In the genomic region with DNA sequence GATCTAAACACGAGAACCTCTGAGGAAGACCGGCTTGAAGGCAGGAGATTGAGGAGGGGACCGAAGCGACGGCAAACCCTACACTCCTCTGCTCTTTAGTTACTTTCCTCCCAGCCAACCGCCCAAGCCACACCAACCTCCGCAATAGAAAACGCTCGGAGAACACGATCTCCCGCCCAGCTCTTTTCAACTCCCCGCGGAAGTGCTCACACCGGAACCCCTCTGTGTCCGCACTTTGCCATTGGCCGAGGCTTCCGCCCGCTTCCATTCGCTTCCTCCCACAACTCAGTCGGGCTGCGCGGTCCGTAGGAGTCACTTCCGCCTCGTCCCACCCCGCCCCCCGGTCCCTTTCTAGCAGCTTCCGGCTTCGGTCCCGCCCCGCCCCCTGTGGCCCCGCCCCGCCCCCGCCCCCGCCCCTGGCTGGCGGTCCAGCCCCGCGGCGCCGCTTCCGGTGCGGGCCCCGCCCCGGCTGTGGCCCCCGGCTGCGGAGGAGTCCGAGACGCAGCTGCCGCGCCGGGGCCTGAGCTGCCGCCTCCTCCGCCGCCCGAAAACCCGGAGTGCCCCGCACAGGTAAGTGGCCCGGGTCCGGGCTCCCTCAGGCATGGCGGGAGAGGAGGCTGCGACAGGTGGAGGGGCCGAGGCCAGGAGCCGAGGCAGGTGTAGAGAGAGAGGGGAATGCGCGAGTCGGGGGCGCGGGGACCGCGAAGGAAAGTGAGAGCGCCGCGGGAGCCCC, we compare ENCODE assay signal across 1 cellular context.
A peak's percentile ranks its signal among the peaks of the same experiment; 100 is the strongest.
TF ChIP-seq lines count a peak whose summit lies in the region.

ARID3B (plus strand) TSS at position 460 of the 733 bp plus-strand sequence. CDS start 2,717 bp downstream, outside the sequence.

TF ChIP-seq in K562, 482 proteins besides CTCF, POLR2A, EP300 and RAD21 (continued from another document and continues in another):
- peak; percentile 34; the same call in 1 of the 2 replicates for TF ChIP-seq ARID4B (CRISPR knock-in tag; IDR thresholded peaks at IDR 0.05)
- TF ChIP-seq, protein P1, sequence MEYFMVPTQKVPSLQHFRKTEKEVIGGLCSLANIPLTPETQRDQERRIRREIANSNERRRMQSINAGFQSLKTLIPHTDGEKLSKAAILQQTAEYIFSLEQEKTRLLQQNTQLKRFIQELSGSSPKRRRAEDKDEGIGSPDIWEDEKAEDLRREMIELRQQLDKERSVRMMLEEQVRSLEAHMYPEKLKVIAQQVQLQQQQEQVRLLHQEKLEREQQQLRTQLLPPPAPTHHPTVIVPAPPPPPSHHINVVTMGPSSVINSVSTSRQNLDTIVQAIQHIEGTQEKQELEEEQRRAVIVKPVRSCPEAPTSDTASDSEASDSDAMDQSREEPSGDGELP (CRISPR knock-in tag; IDR thresholded peaks at IDR 0.05; ENCODE audit: borderline replicate concordance), result peak; percentile 28
- TF ChIP-seq CXXC5 (CRISPR knock-in tag; IDR thresholded peaks at IDR 0.05), result peak; percentile 78
- TF ChIP-seq MED1 (CRISPR knock-in tag; IDR thresholded peaks at IDR 0.05; ENCODE audit: borderline replicate concordance), result no peak
- no peak for TF ChIP-seq ZNF436 (CRISPR knock-in tag; IDR thresholded peaks at IDR 0.05)
- TF ChIP-seq POLR2AphosphoS2 (IDR thresholded peaks at IDR 0.05; ENCODE audit: low read length), result peak; percentile 56; the same call in 1 of the 2 replicates
- TF ChIP-seq MYBL2 (IDR thresholded peaks at IDR 0.05; ENCODE audit: low read depth), result peak; percentile 67; the same call in 1 of the 2 replicates
- TF ChIP-seq MYBL2 (CRISPR knock-in tag; IDR thresholded peaks at IDR 0.05; ENCODE audit: borderline replicate concordance), result no peak
- peak; percentile 95 for TF ChIP-seq ELF1 (tag; IDR thresholded peaks at IDR 0.05)
- peak; percentile 53; the same call in 1 of the 2 replicates for TF ChIP-seq ZFX (CRISPR knock-in tag; IDR thresholded peaks at IDR 0.05)
- peak; percentile 90 for TF ChIP-seq POLR2G (IDR thresholded peaks at IDR 0.05; ENCODE audit: low read depth, low read length)
- TF ChIP-seq, protein P2, sequence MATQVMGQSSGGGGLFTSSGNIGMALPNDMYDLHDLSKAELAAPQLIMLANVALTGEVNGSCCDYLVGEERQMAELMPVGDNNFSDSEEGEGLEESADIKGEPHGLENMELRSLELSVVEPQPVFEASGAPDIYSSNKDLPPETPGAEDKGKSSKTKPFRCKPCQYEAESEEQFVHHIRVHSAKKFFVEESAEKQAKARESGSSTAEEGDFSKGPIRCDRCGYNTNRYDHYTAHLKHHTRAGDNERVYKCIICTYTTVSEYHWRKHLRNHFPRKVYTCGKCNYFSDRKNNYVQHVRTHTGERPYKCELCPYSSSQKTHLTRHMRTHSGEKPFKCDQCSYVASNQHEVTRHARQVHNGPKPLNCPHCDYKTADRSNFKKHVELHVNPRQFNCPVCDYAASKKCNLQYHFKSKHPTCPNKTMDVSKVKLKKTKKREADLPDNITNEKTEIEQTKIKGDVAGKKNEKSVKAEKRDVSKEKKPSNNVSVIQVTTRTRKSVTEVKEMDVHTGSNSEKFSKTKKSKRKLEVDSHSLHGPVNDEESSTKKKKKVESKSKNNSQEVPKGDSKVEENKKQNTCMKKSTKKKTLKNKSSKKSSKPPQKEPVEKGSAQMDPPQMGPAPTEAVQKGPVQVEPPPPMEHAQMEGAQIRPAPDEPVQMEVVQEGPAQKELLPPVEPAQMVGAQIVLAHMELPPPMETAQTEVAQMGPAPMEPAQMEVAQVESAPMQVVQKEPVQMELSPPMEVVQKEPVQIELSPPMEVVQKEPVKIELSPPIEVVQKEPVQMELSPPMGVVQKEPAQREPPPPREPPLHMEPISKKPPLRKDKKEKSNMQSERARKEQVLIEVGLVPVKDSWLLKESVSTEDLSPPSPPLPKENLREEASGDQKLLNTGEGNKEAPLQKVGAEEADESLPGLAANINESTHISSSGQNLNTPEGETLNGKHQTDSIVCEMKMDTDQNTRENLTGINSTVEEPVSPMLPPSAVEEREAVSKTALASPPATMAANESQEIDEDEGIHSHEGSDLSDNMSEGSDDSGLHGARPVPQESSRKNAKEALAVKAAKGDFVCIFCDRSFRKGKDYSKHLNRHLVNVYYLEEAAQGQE (CRISPR knock-in tag; IDR thresholded peaks at IDR 0.05; ENCODE audit: low read depth), result peak; percentile 70
- TF ChIP-seq TBP (optimal IDR thresholded peaks at IDR 0.05; ENCODE audit: low read depth, low read length), result peak; percentile 88
- TF ChIP-seq, protein P3, sequence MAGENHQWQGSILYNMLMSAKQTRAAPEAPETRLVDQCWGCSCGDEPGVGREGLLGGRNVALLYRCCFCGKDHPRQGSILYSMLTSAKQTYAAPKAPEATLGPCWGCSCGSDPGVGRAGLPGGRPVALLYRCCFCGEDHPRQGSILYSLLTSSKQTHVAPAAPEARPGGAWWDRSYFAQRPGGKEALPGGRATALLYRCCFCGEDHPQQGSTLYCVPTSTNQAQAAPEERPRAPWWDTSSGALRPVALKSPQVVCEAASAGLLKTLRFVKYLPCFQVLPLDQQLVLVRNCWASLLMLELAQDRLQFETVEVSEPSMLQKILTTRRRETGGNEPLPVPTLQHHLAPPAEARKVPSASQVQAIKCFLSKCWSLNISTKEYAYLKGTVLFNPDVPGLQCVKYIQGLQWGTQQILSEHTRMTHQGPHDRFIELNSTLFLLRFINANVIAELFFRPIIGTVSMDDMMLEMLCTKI (IDR thresholded peaks at IDR 0.05; ENCODE audit: partially characterized antibody), result no peak
- peak in 1 of 2 experiments; percentile 69; a peak in 2 of 4 replicates for TF ChIP-seq HDAC1 (IDR thresholded peaks at IDR 0.05)
- TF ChIP-seq MBD2 (IDR thresholded peaks at IDR 0.05; ENCODE audit: borderline replicate concordance, low read depth), result peak; percentile 51; the same call in 1 of the 2 replicates
- no peak for TF ChIP-seq HNRNPH1 (optimal IDR thresholded peaks at IDR 0.05; ENCODE audit: low read depth, low read length)
- TF ChIP-seq, protein P4, sequence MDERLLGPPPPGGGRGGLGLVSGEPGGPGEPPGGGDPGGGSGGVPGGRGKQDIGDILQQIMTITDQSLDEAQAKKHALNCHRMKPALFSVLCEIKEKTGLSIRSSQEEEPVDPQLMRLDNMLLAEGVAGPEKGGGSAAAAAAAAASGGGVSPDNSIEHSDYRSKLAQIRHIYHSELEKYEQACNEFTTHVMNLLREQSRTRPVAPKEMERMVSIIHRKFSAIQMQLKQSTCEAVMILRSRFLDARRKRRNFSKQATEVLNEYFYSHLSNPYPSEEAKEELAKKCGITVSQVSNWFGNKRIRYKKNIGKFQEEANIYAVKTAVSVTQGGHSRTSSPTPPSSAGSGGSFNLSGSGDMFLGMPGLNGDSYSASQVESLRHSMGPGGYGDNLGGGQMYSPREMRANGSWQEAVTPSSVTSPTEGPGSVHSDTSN (CRISPR knock-in tag; IDR thresholded peaks at IDR 0.05; ENCODE audit: low read depth), result no peak
- TF ChIP-seq, protein P4 (tag; conservative IDR thresholded peaks at IDR 0.05; ENCODE audit: low read depth), result peak; percentile 51
- TF ChIP-seq ATF1 (CRISPR knock-in tag; IDR thresholded peaks at IDR 0.05), result no peak
- TF ChIP-seq ATF1 (tag; IDR thresholded peaks at IDR 0.05), result peak; percentile 69
- TF ChIP-seq ZNF561 (CRISPR knock-in tag; conservative IDR thresholded peaks at IDR 0.05), result no peak
- TF ChIP-seq, protein P5, sequence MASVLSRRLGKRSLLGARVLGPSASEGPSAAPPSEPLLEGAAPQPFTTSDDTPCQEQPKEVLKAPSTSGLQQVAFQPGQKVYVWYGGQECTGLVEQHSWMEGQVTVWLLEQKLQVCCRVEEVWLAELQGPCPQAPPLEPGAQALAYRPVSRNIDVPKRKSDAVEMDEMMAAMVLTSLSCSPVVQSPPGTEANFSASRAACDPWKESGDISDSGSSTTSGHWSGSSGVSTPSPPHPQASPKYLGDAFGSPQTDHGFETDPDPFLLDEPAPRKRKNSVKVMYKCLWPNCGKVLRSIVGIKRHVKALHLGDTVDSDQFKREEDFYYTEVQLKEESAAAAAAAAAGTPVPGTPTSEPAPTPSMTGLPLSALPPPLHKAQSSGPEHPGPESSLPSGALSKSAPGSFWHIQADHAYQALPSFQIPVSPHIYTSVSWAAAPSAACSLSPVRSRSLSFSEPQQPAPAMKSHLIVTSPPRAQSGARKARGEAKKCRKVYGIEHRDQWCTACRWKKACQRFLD (CRISPR knock-in tag; IDR thresholded peaks at IDR 0.05), result no peak
- no peak for TF ChIP-seq ZNF165 (CRISPR knock-in tag; IDR thresholded peaks at IDR 0.05; ENCODE audit: borderline replicate concordance)
- peak in 1 of 2 experiments; percentile 93; a peak in 2 of 4 replicates for TF ChIP-seq KDM4B (IDR thresholded peaks at IDR 0.05; ENCODE audit: borderline replicate concordance in 2 of 2, low read depth in 1 of 2)
- peak; percentile 80 for TF ChIP-seq SIN3B (IDR thresholded peaks at IDR 0.05; ENCODE audit: low read depth)
- peak in 1 of 2 experiments; percentile 59; a peak in 2 of 4 replicates for TF ChIP-seq TRIM24 (IDR thresholded peaks at IDR 0.05)
- TF ChIP-seq OTX1 (CRISPR knock-in tag; IDR thresholded peaks at IDR 0.05), result 0 out of 2 replicates have a peak, but pooled peaks have one; percentile 35
- TF ChIP-seq, protein P6, sequence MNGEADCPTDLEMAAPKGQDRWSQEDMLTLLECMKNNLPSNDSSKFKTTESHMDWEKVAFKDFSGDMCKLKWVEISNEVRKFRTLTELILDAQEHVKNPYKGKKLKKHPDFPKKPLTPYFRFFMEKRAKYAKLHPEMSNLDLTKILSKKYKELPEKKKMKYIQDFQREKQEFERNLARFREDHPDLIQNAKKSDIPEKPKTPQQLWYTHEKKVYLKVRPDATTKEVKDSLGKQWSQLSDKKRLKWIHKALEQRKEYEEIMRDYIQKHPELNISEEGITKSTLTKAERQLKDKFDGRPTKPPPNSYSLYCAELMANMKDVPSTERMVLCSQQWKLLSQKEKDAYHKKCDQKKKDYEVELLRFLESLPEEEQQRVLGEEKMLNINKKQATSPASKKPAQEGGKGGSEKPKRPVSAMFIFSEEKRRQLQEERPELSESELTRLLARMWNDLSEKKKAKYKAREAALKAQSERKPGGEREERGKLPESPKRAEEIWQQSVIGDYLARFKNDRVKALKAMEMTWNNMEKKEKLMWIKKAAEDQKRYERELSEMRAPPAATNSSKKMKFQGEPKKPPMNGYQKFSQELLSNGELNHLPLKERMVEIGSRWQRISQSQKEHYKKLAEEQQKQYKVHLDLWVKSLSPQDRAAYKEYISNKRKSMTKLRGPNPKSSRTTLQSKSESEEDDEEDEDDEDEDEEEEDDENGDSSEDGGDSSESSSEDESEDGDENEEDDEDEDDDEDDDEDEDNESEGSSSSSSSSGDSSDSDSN (IDR thresholded peaks at IDR 0.05; ENCODE audit: borderline replicate concordance in 1 of 2, low read depth in 2 of 2, low read length in 2 of 2), result peak in 1 of 2 experiments; percentile 72; a peak in 1 of 4 replicates
- TF ChIP-seq SMAD1 (IDR thresholded peaks at IDR 0.05; ENCODE audit: low read depth, low read length, partially characterized antibody), result peak; percentile 41
- no peak for TF ChIP-seq MYNN (IDR thresholded peaks at IDR 0.05)
- no peak for TF ChIP-seq MYNN (CRISPR knock-in tag; IDR thresholded peaks at IDR 0.05)
- peak; percentile 47 for TF ChIP-seq CHD1 (IDR thresholded peaks at IDR 0.05; ENCODE audit: low read length)
- TF ChIP-seq HEY1 (CRISPR knock-in tag; IDR thresholded peaks at IDR 0.05; ENCODE audit: borderline replicate concordance), result no peak
- TF ChIP-seq CBX3 (IDR thresholded peaks at IDR 0.05; ENCODE audit: borderline replicate concordance in 1 of 2, low read length in 2 of 2), result peak in 1 of 2 experiments; percentile 49; a peak in 1 of 3 replicates
- peak; percentile 39 for TF ChIP-seq RBBP5 (IDR thresholded peaks at IDR 0.05; ENCODE audit: borderline replicate concordance, insufficient read depth, low read length, poor library complexity, severe bottlenecking)
- no peak for TF ChIP-seq SMARCE1 (IDR thresholded peaks at IDR 0.05)
- TF ChIP-seq ZBED1 (IDR thresholded peaks at IDR 0.05), result peak; percentile 72; the same call in 1 of the 2 replicates
